19 cellular contexts compared by ENCODE assay signal in the genomic region with DNA sequence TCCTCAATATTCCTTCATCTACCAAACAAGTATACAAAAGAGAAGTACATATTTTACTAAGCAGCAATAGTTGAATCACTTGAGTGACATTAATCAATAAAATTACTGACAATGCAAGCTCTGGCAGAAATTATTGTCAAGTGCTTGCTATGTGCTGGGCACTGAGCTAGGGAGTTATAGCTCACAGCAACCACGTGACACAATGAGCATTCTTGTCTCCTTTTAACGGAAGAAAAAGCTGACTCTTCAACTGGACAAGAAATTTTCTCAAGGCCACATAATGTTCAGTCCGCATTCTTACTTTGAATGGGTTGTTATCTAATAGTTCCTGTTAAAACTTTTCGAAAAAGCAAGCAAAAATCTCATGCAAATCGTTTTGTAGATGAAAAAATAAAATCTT.
DNase-seq lines count a peak whose midpoint lies in the region; ATAC-seq, FAIRE-seq and TF ChIP-seq lines count a peak whose summit lies in the region.
"Had no signal": no experiment of that assay in that cellular context is flagged by ENCODE, and none has a peak within 500 bp of the region (broad histone marks: within the 10 kb centered on the region; RNA-seq: fewer than 3 reads in every experiment).

No MANE protein-coding gene starts in this region.

- no peak for FAIRE-seq in astrocyte (lab: Jason Lieb, UNC)

- peaks cover 35% of the 10 kb centered on the region for H3K4me1 Mint-ChIP-seq in astrocyte (ENCODE audit: low read depth, unreplicated experiment)
- H3K4me1 Mint-ChIP-seq: CD14-positive monocyte had no signal

- no peaks in the 10 kb centered on the region for H3K27me3 ChIP-seq in astrocyte (ENCODE audit: insufficient read depth, low read length)

- CTCF ChIA-PET in HEK293 (lab: Yijun Ruan, JAX) = no interaction called here

- DNase-seq in astrocyte (ENCODE audit: low read depth) = no peak
- DNase-seq in medulla oblongata (ENCODE audit: extremely low spot score) = peak; percentile 11
- DNase-seq in renal cortical epithelial cell (ENCODE audit: low read depth) = peak; percentile 35
- no peak for DNase-seq in foreskin fibroblast
- no peak for DNase-seq in activated CD4-positive, alpha-beta T cell treated with anti-CD3 and anti-CD28 coated beads for 1 hour
- no peak for DNase-seq in NCI-H2196 (lab: John Stamatoyannopoulos, UW; ENCODE audit: unreplicated experiment)
- DNase-seq: AML-193; COR-L47; NCI-H1092 treated with DMSO at 0.1 percent for 48 hours; NCI-H1694; NCI-H345; NCI-H526; NK-92 treated with Interleukin-12 subunit alpha and Interleukin-12 subunit beta, amount 100 ng/mL, for 24 hours; OCI-M1 had no signal

- ATAC-seq in HG03521 (IDR thresholded peaks at IDR 0.05; ENCODE audit: unreplicated experiment) = no peak

- H3K36me3 ChIP-seq in HEK293 (ENCODE audit: control insufficient read depth in 2 of 2, insufficient read depth in 1 of 2, low read length in 2 of 2) = no peaks in the 10 kb centered on the region
- H3K36me3 ChIP-seq in astrocyte (ENCODE audit: insufficient read depth, low read length) = no peaks in the 10 kb centered on the region

- H4K20me1 ChIP-seq in astrocyte (ENCODE audit: insufficient read depth, low read length) = no peaks in the 10 kb centered on the region

- H3K27ac ChIP-seq in HEK293 (ENCODE audit: extremely low read depth, low read depth, low read length) (peak overlapping the region; percentile 2; the same call in 1 of the 2 replicates), astrocyte (ENCODE audit: low read depth, low read length) (no peak overlapping the region)
- H3K27ac ChIP-seq: KMS-11, RWPE1 had no signal

- peak overlapping the region; percentile 54 for H3K27ac Mint-ChIP-seq in astrocyte (ENCODE audit: unreplicated experiment)
- H3K27ac Mint-ChIP-seq: CD14-positive monocyte had no signal

- no peaks in the 10 kb centered on the region for H3K36me3 Mint-ChIP-seq in astrocyte (ENCODE audit: low read depth, unreplicated experiment)
- H3K36me3 Mint-ChIP-seq: CD14-positive monocyte had no signal

- no peaks in the 10 kb centered on the region for H3K9me3 Mint-ChIP-seq in astrocyte (ENCODE audit: unreplicated experiment)

- H3K4me1 ChIP-seq in HEK293 (ENCODE audit: control insufficient read depth, insufficient read depth, low read length) (peaks cover 22% of the 10 kb centered on the region), astrocyte (ENCODE audit: insufficient read depth, low read length) (peaks cover 21% of the 10 kb centered on the region)

- no peaks in the 10 kb centered on the region for H3K27me3 Mint-ChIP-seq in astrocyte (ENCODE audit: low read depth, unreplicated experiment)

- POLR2A ChIA-PET in HEK293 (lab: Yijun Ruan, JAX) = no interaction called here

- no peak overlapping the region for H3K9ac ChIP-seq in astrocyte (ENCODE audit: low read length)
- H3K9ac ChIP-seq: KMS-11 had no signal

- no peak overlapping the region for H2AFZ ChIP-seq in astrocyte (ENCODE audit: low read depth, low read length)

- no peak overlapping the region for H3K4me3 Mint-ChIP-seq in astrocyte (ENCODE audit: unreplicated experiment)
- H3K4me3 Mint-ChIP-seq: CD14-positive monocyte had no signal

- H3K9me3 ChIP-seq in HEK293 (ENCODE audit: control insufficient read depth, insufficient read depth, low read depth, low read length) (no peaks in the 10 kb centered on the region), astrocyte (ENCODE audit: insufficient read depth, low read depth, low read length) (no peaks in the 10 kb centered on the region)

- H3K4me3 ChIP-seq in HEK293 (ENCODE audit: low read depth, low read length) (no peak overlapping the region), astrocyte (ENCODE audit: insufficient read depth, low read depth, low read length) (no peak overlapping the region), foreskin fibroblast (ENCODE audit: low read depth in 1 of 2, low read length in 2 of 2) (no peak overlapping the region)

- no peaks in the 10 kb centered on the region for H3K79me2 ChIP-seq in astrocyte (ENCODE audit: insufficient read depth, low read length)

- no peak overlapping the region for H3K4me2 ChIP-seq in astrocyte (ENCODE audit: low read length)
- H3K4me2 ChIP-seq: KMS-11 had no signal

- TF ChIP-seq CTCF in HEK293 (tag by site-specific recombination; IDR thresholded peaks at IDR 0.05) = no peak
- no peak for TF ChIP-seq CTCF in astrocyte (IDR thresholded peaks at IDR 0.05; ENCODE audit: insufficient read depth, low read depth, low read length)
- TF ChIP-seq CTCF in foreskin fibroblast (IDR thresholded peaks at IDR 0.05; ENCODE audit: low read depth, low read length) = no peak

TF ChIP-seq in HEK293, 187 proteins besides CTCF, POLR2A, EP300 and RAD21 (continues in another document):
- no peak for TF ChIP-seq GLIS2 (tag by site-specific recombination; IDR thresholded peaks at IDR 0.05)
- TF ChIP-seq ZNF555 (tag by site-specific recombination; conservative IDR thresholded peaks at IDR 0.05) = no peak
- TF ChIP-seq KLF1 (tag by site-specific recombination; IDR thresholded peaks at IDR 0.05) = no peak
- TF ChIP-seq, protein P1, sequence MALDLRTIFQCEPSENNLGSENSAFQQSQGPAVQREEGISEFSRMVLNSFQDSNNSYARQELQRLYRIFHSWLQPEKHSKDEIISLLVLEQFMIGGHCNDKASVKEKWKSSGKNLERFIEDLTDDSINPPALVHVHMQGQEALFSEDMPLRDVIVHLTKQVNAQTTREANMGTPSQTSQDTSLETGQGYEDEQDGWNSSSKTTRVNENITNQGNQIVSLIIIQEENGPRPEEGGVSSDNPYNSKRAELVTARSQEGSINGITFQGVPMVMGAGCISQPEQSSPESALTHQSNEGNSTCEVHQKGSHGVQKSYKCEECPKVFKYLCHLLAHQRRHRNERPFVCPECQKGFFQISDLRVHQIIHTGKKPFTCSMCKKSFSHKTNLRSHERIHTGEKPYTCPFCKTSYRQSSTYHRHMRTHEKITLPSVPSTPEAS (tag by site-specific recombination; IDR thresholded peaks at IDR 0.05) = no peak
- no peak for TF ChIP-seq ZNF354C (tag by site-specific recombination; IDR thresholded peaks at IDR 0.05; ENCODE audit: borderline replicate concordance, low read depth)
- no peak for TF ChIP-seq ZNF274 (IDR thresholded peaks at IDR 0.05; ENCODE audit: low read length)
- TF ChIP-seq ZNF274 (tag by site-specific recombination; IDR thresholded peaks at IDR 0.05; ENCODE audit: borderline replicate concordance) = no peak
- no peak for TF ChIP-seq OVOL3 (tag by site-specific recombination; IDR thresholded peaks at IDR 0.05)
- TF ChIP-seq, protein P2, sequence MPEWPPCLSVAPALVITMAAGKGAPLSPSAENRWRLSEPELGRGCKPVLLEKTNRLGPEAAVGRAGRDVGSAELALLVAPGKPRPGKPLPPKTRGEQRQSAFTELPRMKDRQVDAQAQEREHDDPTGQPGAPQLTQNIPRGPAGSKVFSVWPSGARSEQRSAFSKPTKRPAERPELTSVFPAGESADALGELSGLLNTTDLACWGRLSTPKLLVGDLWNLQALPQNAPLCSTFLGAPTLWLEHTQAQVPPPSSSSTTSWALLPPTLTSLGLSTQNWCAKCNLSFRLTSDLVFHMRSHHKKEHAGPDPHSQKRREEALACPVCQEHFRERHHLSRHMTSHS (tag by site-specific recombination; IDR thresholded peaks at IDR 0.05) = no peak
- TF ChIP-seq, protein P3, sequence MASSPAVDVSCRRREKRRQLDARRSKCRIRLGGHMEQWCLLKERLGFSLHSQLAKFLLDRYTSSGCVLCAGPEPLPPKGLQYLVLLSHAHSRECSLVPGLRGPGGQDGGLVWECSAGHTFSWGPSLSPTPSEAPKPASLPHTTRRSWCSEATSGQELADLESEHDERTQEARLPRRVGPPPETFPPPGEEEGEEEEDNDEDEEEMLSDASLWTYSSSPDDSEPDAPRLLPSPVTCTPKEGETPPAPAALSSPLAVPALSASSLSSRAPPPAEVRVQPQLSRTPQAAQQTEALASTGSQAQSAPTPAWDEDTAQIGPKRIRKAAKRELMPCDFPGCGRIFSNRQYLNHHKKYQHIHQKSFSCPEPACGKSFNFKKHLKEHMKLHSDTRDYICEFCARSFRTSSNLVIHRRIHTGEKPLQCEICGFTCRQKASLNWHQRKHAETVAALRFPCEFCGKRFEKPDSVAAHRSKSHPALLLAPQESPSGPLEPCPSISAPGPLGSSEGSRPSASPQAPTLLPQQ (tag by site-specific recombination; IDR thresholded peaks at IDR 0.05) = no peak
- TF ChIP-seq, protein P4, sequence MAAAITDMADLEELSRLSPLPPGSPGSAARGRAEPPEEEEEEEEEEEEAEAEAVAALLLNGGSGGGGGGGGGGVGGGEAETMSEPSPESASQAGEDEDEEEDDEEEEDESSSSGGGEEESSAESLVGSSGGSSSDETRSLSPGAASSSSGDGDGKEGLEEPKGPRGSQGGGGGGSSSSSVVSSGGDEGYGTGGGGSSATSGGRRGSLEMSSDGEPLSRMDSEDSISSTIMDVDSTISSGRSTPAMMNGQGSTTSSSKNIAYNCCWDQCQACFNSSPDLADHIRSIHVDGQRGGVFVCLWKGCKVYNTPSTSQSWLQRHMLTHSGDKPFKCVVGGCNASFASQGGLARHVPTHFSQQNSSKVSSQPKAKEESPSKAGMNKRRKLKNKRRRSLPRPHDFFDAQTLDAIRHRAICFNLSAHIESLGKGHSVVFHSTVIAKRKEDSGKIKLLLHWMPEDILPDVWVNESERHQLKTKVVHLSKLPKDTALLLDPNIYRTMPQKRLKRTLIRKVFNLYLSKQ (tag by site-specific recombination; IDR thresholded peaks at IDR 0.05; ENCODE audit: borderline replicate concordance) = no peak
- no peak for TF ChIP-seq ZFP37 (tag by site-specific recombination; IDR thresholded peaks at IDR 0.05)
- TF ChIP-seq, protein P5, sequence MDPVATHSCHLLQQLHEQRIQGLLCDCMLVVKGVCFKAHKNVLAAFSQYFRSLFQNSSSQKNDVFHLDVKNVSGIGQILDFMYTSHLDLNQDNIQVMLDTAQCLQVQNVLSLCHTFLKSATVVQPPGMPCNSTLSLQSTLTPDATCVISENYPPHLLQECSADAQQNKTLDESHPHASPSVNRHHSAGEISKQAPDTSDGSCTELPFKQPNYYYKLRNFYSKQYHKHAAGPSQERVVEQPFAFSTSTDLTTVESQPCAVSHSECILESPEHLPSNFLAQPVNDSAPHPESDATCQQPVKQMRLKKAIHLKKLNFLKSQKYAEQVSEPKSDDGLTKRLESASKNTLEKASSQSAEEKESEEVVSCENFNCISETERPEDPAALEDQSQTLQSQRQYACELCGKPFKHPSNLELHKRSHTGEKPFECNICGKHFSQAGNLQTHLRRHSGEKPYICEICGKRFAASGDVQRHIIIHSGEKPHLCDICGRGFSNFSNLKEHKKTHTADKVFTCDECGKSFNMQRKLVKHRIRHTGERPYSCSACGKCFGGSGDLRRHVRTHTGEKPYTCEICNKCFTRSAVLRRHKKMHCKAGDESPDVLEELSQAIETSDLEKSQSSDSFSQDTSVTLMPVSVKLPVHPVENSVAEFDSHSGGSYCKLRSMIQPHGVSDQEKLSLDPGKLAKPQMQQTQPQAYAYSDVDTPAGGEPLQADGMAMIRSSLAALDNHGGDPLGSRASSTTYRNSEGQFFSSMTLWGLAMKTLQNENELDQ (tag by site-specific recombination; IDR thresholded peaks at IDR 0.05; ENCODE audit: low read depth) = no peak
- no peak for TF ChIP-seq HOXC10 (CRISPR knock-in tag; IDR thresholded peaks at IDR 0.05)
- TF ChIP-seq ZNF549 (tag by site-specific recombination; IDR thresholded peaks at IDR 0.05) = no peak

Comparison
In these comparisons a context has a peak if more than half of its experiments do, and no peak if none do; other contexts are left out.
1. DNase-seq: peak in medulla oblongata (single experiment) and renal cortical epithelial cell (single experiment); none in astrocyte (single experiment), foreskin fibroblast (0 of 2), activated CD4-positive, alpha-beta T cell treated with anti-CD3 and anti-CD28 coated beads for 1 hour (single experiment) and NCI-H2196 (single experiment).